ENCODE assay signal across 1 cellular context in the genomic region with DNA sequence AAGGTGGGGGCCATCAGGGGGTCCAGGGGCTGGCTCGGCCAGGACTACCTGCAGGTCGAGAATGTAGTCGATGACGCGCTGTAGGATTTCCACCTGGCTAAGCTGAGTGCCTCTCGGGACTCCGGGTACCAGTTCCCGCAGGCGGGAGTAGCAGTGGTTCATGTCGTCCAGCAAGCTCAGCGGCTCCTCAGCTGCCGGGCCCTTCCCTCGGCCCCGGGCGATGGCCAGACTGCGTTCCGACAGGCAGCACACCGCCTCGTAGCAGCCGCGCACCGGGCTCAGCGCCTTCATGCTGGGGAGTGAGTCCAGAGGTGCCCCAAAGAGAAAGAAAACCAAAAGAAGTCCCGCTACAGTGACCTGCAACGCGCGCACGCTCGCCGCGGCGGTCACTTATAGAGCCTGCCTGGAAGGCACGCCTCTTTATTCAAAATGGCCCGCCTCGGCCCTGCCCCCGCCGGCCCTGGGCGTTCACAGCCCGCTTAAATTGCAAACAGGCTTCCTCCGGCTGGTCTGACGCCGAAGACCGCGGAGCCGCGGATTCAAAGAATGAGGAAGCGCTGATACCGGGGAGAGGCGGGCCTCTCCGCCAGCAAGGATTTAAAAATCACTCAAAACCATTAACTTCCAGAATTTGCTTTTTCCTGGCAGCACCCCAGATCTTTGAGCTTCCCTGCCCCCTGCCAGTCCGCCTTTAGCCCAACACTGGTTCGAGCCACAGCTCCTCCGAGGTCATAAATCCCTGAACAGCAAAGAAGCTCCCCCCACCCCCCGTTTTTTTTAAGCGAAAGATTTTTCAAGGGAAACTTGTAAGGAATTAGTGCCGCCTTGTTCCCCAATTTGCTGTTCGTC.
TF ChIP-seq lines count a peak whose summit lies in the region.

A gene with protein sequence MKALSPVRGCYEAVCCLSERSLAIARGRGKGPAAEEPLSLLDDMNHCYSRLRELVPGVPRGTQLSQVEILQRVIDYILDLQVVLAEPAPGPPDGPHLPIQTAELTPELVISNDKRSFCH (minus strand): TSS at position 366 of the 849 bp plus-strand sequence. CDS start 75 bp downstream, at position 291.

TF ChIP-seq in H1, 55 proteins besides CTCF, POLR2A, EP300 and RAD21 (continued from another document):
- TF ChIP-seq RBBP5 (IDR thresholded peaks at IDR 0.05; ENCODE audit: borderline replicate concordance, low read depth, low read length), result peak; percentile 13; the same call in 1 of the 2 replicates
- TF ChIP-seq, protein P1, sequence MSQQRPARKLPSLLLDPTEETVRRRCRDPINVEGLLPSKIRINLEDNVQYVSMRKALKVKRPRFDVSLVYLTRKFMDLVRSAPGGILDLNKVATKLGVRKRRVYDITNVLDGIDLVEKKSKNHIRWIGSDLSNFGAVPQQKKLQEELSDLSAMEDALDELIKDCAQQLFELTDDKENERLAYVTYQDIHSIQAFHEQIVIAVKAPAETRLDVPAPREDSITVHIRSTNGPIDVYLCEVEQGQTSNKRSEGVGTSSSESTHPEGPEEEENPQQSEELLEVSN (IDR thresholded peaks at IDR 0.05), result peak; percentile 82
- TF ChIP-seq, protein P2, sequence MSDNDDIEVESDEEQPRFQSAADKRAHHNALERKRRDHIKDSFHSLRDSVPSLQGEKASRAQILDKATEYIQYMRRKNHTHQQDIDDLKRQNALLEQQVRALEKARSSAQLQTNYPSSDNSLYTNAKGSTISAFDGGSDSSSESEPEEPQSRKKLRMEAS (IDR thresholded peaks at IDR 0.05), result peak; percentile 46; the same call in 1 of the 2 replicates
- peak; percentile 15; the same call in 1 of the 2 replicates for TF ChIP-seq TEAD4 (IDR thresholded peaks at IDR 0.05; ENCODE audit: low read depth, low read length)
- TF ChIP-seq TAF1 (IDR thresholded peaks at IDR 0.05; ENCODE audit: low read depth, low read length), result peak; percentile 87
- TF ChIP-seq CREB1 (IDR thresholded peaks at IDR 0.05), result no peak
- TF ChIP-seq ZNF274 (IDR thresholded peaks at IDR 0.05; ENCODE audit: borderline replicate concordance, extremely low read depth, low read length), result no peak
- peak; percentile 32; the same call in 1 of the 2 replicates for TF ChIP-seq EGR1 (IDR thresholded peaks at IDR 0.05; ENCODE audit: borderline replicate concordance, low read depth, low read length)
- TF ChIP-seq SIN3A (conservative IDR thresholded peaks at IDR 0.05 in 1 of 2, IDR thresholded peaks at IDR 0.05 in 1 of 2; ENCODE audit: low read depth in 1 of 2, low read length in 2 of 2), result peak; percentile 44 to 81; a peak in 3 of 4 replicates
- no peak for TF ChIP-seq RXRA (IDR thresholded peaks at IDR 0.05; ENCODE audit: insufficient read depth, low read depth, low read length)
- no peak for TF ChIP-seq KDM5A (IDR thresholded peaks at IDR 0.05; ENCODE audit: low read length)
- TF ChIP-seq POLR2AphosphoS5 (IDR thresholded peaks at IDR 0.05; ENCODE audit: low read depth, low read length), result peak; percentile 81
- peak; percentile 90 for TF ChIP-seq GTF2F1 (IDR thresholded peaks at IDR 0.05; ENCODE audit: borderline replicate concordance, low read depth, low read length)
- TF ChIP-seq NRF1 (IDR thresholded peaks at IDR 0.05; ENCODE audit: low read depth, low read length), result peak; percentile 25; the same call in 1 of the 2 replicates
- TF ChIP-seq YY1 (IDR thresholded peaks at IDR 0.05; ENCODE audit: low read depth, low read length), result peak; percentile 92
- TF ChIP-seq SAP30 (IDR thresholded peaks at IDR 0.05; ENCODE audit: insufficient read depth, insufficient replicate concordance, low read length), result no peak
- TF ChIP-seq TBP (IDR thresholded peaks at IDR 0.05; ENCODE audit: low read depth, low read length), result peak; percentile 96
- TF ChIP-seq PHF8 (conservative IDR thresholded peaks at IDR 0.05; ENCODE audit: low read depth, low read length), result peak; percentile 68
- peak; percentile 17 for TF ChIP-seq KDM4A (IDR thresholded peaks at IDR 0.05; ENCODE audit: low read depth, low read length, severe bottlenecking)
- TF ChIP-seq RNF2 (IDR thresholded peaks at IDR 0.05; ENCODE audit: borderline replicate concordance, low read depth, low read length, missing control alignments, poor library complexity, severe bottlenecking), result no peak
- peak; percentile 96 for TF ChIP-seq TAF7 (optimal IDR thresholded peaks at IDR 0.05; ENCODE audit: borderline replicate concordance, low read depth, low read length)
